Comparison of ENCODE assay signal across 21 cellular contexts in genomic region chr5:3230254-3230653, GRCh38.
"Had no signal": no experiment of that assay in that cellular context is flagged by ENCODE, and none has a peak within 500 bp of the region (broad histone marks: within the 10 kb centered on the region; RNA-seq: fewer than 3 reads in every experiment).

No MANE protein-coding gene starts in this region.

- H3K36me3 Mint-ChIP-seq: IgD-negative memory B cell had no signal

- FAIRE-seq: K562, RCC 7860 had no signal

- H3K4me3 Mint-ChIP-seq: IgD-negative memory B cell had no signal

- H3K4me2 ChIP-seq: KMS-11 had no signal

- H3K27me3 Mint-ChIP-seq: IgD-negative memory B cell had no signal

- H3K4me1 Mint-ChIP-seq: IgD-negative memory B cell had no signal

- H3K27ac ChIP-seq: KMS-11, SJSA1, SK-N-MC had no signal

- H3K4me3 ChIP-seq: K562, SJSA1, SK-N-MC had no signal

- DNase-seq: Kasumi-1, MM.1S, NCI-H1092 treated with DMSO at 0.1 percent for 48 hours, NCI-H1436, NCI-H187, NCI-H2029, NCI-H2081 treated with DMSO at 0.1 percent for 48 hours, NCI-H2227 treated with DMSO at 0.1 percent for 48 hours, NCI-H524, NCI-H526 treated with DMSO at 0.1 percent for 48 hours, NCI-H748 treated with DMSO at 0.1 percent for 48 hours, Right ventricle myocardium superior, RPMI8226, SIG-M5, SW 1271 had no signal

- H3K27me3 ChIP-seq: SJSA1 had no signal

- H3K9ac ChIP-seq: KMS-11 had no signal

- H3K4me1 ChIP-seq: SJSA1 had no signal

- H3K36me3 ChIP-seq: SJSA1 had no signal
